10 cellular contexts compared by ENCODE assay signal in genomic region chr15:77507151-77507847, GRCh38.
A peak's percentile ranks its signal among the peaks of the same experiment; 100 is the strongest.
DNase-seq lines count a peak whose midpoint lies in the region; ATAC-seq and TF ChIP-seq lines count a peak whose summit lies in the region.
"Had no signal": no experiment of that assay in that cellular context is flagged by ENCODE, and none has a peak within 500 bp of the region (broad histone marks: within the 10 kb centered on the region; RNA-seq: fewer than 3 reads in every experiment).

No MANE protein-coding gene starts in this region.

- H3K27me3 ChIP-seq in GM23338 (ENCODE audit: insufficient read depth) = no peaks in the 10 kb centered on the region
- no peaks in the 10 kb centered on the region for H3K27me3 ChIP-seq in right cardiac atrium (ENCODE audit: control insufficient read depth, insufficient read depth)

- H3K9me2 ChIP-seq in GM23338 (ENCODE audit: insufficient read depth) = peaks cover 8% of the 10 kb centered on the region; the same call in 1 of the 2 replicates

- H3K36me3 Mint-ChIP-seq in GM23338 (ENCODE audit: low read depth) (no peaks in the 10 kb centered on the region), WTC11 (peaks cover 7% of the 10 kb centered on the region)
- no peaks in the 10 kb centered on the region for H3K36me3 Mint-ChIP-seq in effector memory CD8-positive, alpha-beta T cell (ENCODE audit: insufficient read depth)
- no peaks in the 10 kb centered on the region for H3K36me3 Mint-ChIP-seq in activated CD4-positive, alpha-beta memory T cell treated with anti-CD3 and anti-CD28 coated beads, Interleukin-2, amount 10 ng/mL, durations not matched to agents 7 days and 5 days (ENCODE audit: low read depth)

- H3K4me3 Mint-ChIP-seq in GM23338 (no peak overlapping the region; the same call in 2 of the 3 replicates), WTC11 (no peak overlapping the region)
- H3K4me3 Mint-ChIP-seq in effector memory CD8-positive, alpha-beta T cell = no peak overlapping the region
- H3K4me3 Mint-ChIP-seq in activated CD4-positive, alpha-beta memory T cell treated with anti-CD3 and anti-CD28 coated beads, Interleukin-2, amount 10 ng/mL, durations not matched to agents 7 days and 5 days = no peak overlapping the region
- H3K4me3 Mint-ChIP-seq: activated CD4-positive, alpha-beta T cell treated with anti-CD3 and anti-CD28 coated beads for 36 hours had no signal

- intact Hi-C loops in right cardiac atrium (cut with DNase I) = loop anchor here in 1 of 4 donors (5.0 kb wide), 1 partner anchor 320 kb away; no protein-coding TSS in a partner anchor

- peaks cover 68% of the 10 kb centered on the region for H3K4me1 ChIP-seq in GM23338 (ENCODE audit: insufficient read depth)
- H3K4me1 ChIP-seq in right cardiac atrium (ENCODE audit: control insufficient read depth, insufficient read depth, low read length) = peaks cover 37% of the 10 kb centered on the region

- H3K27ac Mint-ChIP-seq in GM23338 (peak overlapping the region; percentile 51; the same call in 1 of the 2 replicates), WTC11 (peak overlapping the region; percentile 82)
- H3K27ac Mint-ChIP-seq in effector memory CD8-positive, alpha-beta T cell = no peak overlapping the region
- no peak overlapping the region for H3K27ac Mint-ChIP-seq in activated CD4-positive, alpha-beta memory T cell treated with anti-CD3 and anti-CD28 coated beads, Interleukin-2, amount 10 ng/mL, durations not matched to agents 7 days and 5 days
- H3K27ac Mint-ChIP-seq: activated CD4-positive, alpha-beta T cell treated with anti-CD3 and anti-CD28 coated beads for 36 hours had no signal

- no peaks in the 10 kb centered on the region for H3K9me3 ChIP-seq in right cardiac atrium (ENCODE audit: control insufficient read depth, low read length)

- POLR2A ChIA-PET in WTC11 (lab: Charles Lee) = no interaction called here
- POLR2A ChIA-PET in activated CD4-positive, alpha-beta memory T cell treated with anti-CD3 and anti-CD28 coated beads, Interleukin-2, amount 10 ng/mL, durations not matched to agents 7 days and 5 days (lab: Charles Lee) = interaction anchor here (0.6 to 0.7 kb wide), 2 partner anchors 9 to 12 kb away, joined by 4 read pairs; no protein-coding TSS in a partner anchor

- H3K4me3 ChIP-seq in GM23338 = no peak overlapping the region
- H3K4me3 ChIP-seq in right cardiac atrium (ENCODE audit: low read length) = no peak overlapping the region
- no peak overlapping the region for H3K4me3 ChIP-seq in skeletal muscle cell (ENCODE audit: low read depth, low read length)

- no peak overlapping the region for H2AFZ ChIP-seq in GM23338

- CTCF ChIA-PET in WTC11 (lab: Charles Lee) = interaction anchor here (0.6 to 8.6 kb wide), 6 partner anchors 10 to 302 kb away, joined by 3 to 87 read pairs (median 10); no protein-coding TSS in a partner anchor
- CTCF ChIA-PET in activated CD4-positive, alpha-beta memory T cell treated with anti-CD3 and anti-CD28 coated beads, Interleukin-2, amount 10 ng/mL, durations not matched to agents 7 days and 5 days (lab: Charles Lee) = interaction anchor here (0.6 to 2.2 kb wide), 3 partner anchors 10 to 101 kb away, joined by 3 to 10 read pairs (median 5); no protein-coding TSS in a partner anchor

- H3K4me1 Mint-ChIP-seq in GM23338 (peaks cover 75% of the 10 kb centered on the region), WTC11 (peaks cover 93% of the 10 kb centered on the region)
- peaks cover 0 to 4% of the 10 kb centered on the region in 2 donors for H3K4me1 Mint-ChIP-seq in effector memory CD8-positive, alpha-beta T cell (ENCODE audit: low read depth in 2 of 2)
- H3K4me1 Mint-ChIP-seq in activated CD4-positive, alpha-beta memory T cell treated with anti-CD3 and anti-CD28 coated beads, Interleukin-2, amount 10 ng/mL, durations not matched to agents 7 days and 5 days = peaks cover 7% of the 10 kb centered on the region

- TF ChIP-seq CTCF in GM23338 (conservative IDR thresholded peaks at IDR 0.05; ENCODE audit: low read depth in 2 of 2) (no peak), WTC11 (IDR thresholded peaks at IDR 0.05) (no peak), GM10266 (IDR thresholded peaks at IDR 0.05; ENCODE audit: control insufficient read depth, insufficient read depth, low read depth, missing control alignments) (no peak)

- ATAC-seq in GM23338 = no peak
- ATAC-seq in WTC11 = no peak
- peak; percentile 25 to 37 for ATAC-seq in right cardiac atrium
- ATAC-seq in effector memory CD8-positive, alpha-beta T cell (replicated peaks) = no peak
- ATAC-seq: activated CD4-positive, alpha-beta T cell treated with anti-CD3 and anti-CD28 coated beads for 36 hours had no signal

- DNase-seq in GM23338 (ENCODE audit: low spot score) (no peak), WTC11 (ENCODE audit: low spot score) (no peak), right cardiac atrium (peak; percentile 71 to 91 (median 88)), skeletal muscle cell (ENCODE audit: low read depth) (peak; percentile 33), NCI-H748 treated with DMSO at 0.1 percent for 48 hours (lab: John Stamatoyannopoulos, UW) (no peak), GM10266 (ENCODE audit: extremely low spot score) (no peak)
- no peak for DNase-seq in effector memory CD8-positive, alpha-beta T cell
- DNase-seq in activated CD4-positive, alpha-beta memory T cell treated with anti-CD3 and anti-CD28 coated beads, Interleukin-2, amount 10 ng/mL, durations not matched to agents 7 days and 5 days = no peak
- DNase-seq: activated CD4-positive, alpha-beta T cell treated with anti-CD3 and anti-CD28 coated beads for 36 hours; effector CD8-positive, alpha-beta T cell had no signal

- 15% methylated on average over 8 of the region's 8 CpGs for WGBS in right cardiac atrium

- H3K27ac ChIP-seq in GM23338 (ENCODE audit: low read depth) (no peak overlapping the region), right cardiac atrium (ENCODE audit: low read length) (peak overlapping the region; percentile 100)

- H3K4me2 ChIP-seq in GM23338 = no peak overlapping the region

- H3K27me3 Mint-ChIP-seq in GM23338 (ENCODE audit: insufficient read depth, low read depth, poor library complexity) (peaks cover 9% of the 10 kb centered on the region), WTC11 (ENCODE audit: low read depth) (no peaks in the 10 kb centered on the region)
- H3K27me3 Mint-ChIP-seq in effector memory CD8-positive, alpha-beta T cell = no peaks in the 10 kb centered on the region
- no peaks in the 10 kb centered on the region for H3K27me3 Mint-ChIP-seq in activated CD4-positive, alpha-beta memory T cell treated with anti-CD3 and anti-CD28 coated beads, Interleukin-2, amount 10 ng/mL, durations not matched to agents 7 days and 5 days
- H3K27me3 Mint-ChIP-seq: activated CD4-positive, alpha-beta T cell treated with anti-CD3 and anti-CD28 coated beads for 36 hours had no signal

- H3K36me3 ChIP-seq in GM23338 (ENCODE audit: insufficient read depth) = no peaks in the 10 kb centered on the region

- no peaks in the 10 kb centered on the region for H3K9me3 Mint-ChIP-seq in GM23338
- peaks cover 8% of the 10 kb centered on the region for H3K9me3 Mint-ChIP-seq in WTC11
- H3K9me3 Mint-ChIP-seq in effector memory CD8-positive, alpha-beta T cell = no peaks in the 10 kb centered on the region
- H3K9me3 Mint-ChIP-seq in activated CD4-positive, alpha-beta memory T cell treated with anti-CD3 and anti-CD28 coated beads, Interleukin-2, amount 10 ng/mL, durations not matched to agents 7 days and 5 days = no peaks in the 10 kb centered on the region

- no peaks in the 10 kb centered on the region; the same call in 1 of the 2 replicates for H3K79me2 ChIP-seq in GM23338 (replicated peaks; ENCODE audit: insufficient read depth)

- peaks cover 10% of the 10 kb centered on the region for H3F3A ChIP-seq in GM23338 (replicated peaks; ENCODE audit: low read depth)

- H4K20me1 ChIP-seq in GM23338 (replicated peaks; ENCODE audit: insufficient read depth) = no peaks in the 10 kb centered on the region

TF ChIP-seq in WTC11, 78 proteins besides CTCF, POLR2A, EP300 and RAD21 (continues in another document):
- TF ChIP-seq FOXJ3 (CRISPR knock-in tag; IDR thresholded peaks at IDR 0.05; ENCODE audit: borderline replicate concordance) (no peak), GABPB1 (CRISPR knock-in tag; IDR thresholded peaks at IDR 0.05) (no peak), ZSCAN18 (CRISPR knock-in tag; IDR thresholded peaks at IDR 0.05) (no peak), NFATC4 (CRISPR knock-in tag; IDR thresholded peaks at IDR 0.05) (no peak), ZNF396 (CRISPR knock-in tag; IDR thresholded peaks at IDR 0.05; ENCODE audit: borderline replicate concordance) (no peak), RELA (CRISPR knock-in tag; IDR thresholded peaks at IDR 0.05; ENCODE audit: borderline replicate concordance) (no peak), FOXP1 (CRISPR knock-in tag; IDR thresholded peaks at IDR 0.05; ENCODE audit: borderline replicate concordance) (no peak), GTF2I (CRISPR knock-in tag; conservative IDR thresholded peaks at IDR 0.05) (no peak), JAZF1 (CRISPR knock-in tag; IDR thresholded peaks at IDR 0.05) (no peak), E2F5 (CRISPR knock-in tag; IDR thresholded peaks at IDR 0.05) (no peak), EMX1 (CRISPR knock-in tag; IDR thresholded peaks at IDR 0.05) (no peak)

Comparison
In these comparisons a context has a peak if more than half of its experiments do, and no peak if none do; other contexts are left out.
1. ATAC-seq: peak in right cardiac atrium (2 of 2); none in GM23338 (single experiment), WTC11 (single experiment) and effector memory CD8-positive, alpha-beta T cell (single experiment).
2. DNase-seq: peak in right cardiac atrium (3 of 3) and skeletal muscle cell (single experiment); none in GM23338 (single experiment), WTC11 (single experiment), effector memory CD8-positive, alpha-beta T cell (0 of 3), NCI-H748 treated with DMSO at 0.1 percent for 48 hours (single experiment), GM10266 (single experiment) and activated CD4-positive, alpha-beta memory T cell treated with anti-CD3 and anti-CD28 coated beads, Interleukin-2, amount 10 ng/mL, durations not matched to agents 7 days and 5 days (single experiment).
3. H3K27ac Mint-ChIP-seq: peak in GM23338 (single experiment) and WTC11 (single experiment); none in effector memory CD8-positive, alpha-beta T cell (0 of 2) and activated CD4-positive, alpha-beta memory T cell treated with anti-CD3 and anti-CD28 coated beads, Interleukin-2, amount 10 ng/mL, durations not matched to agents 7 days and 5 days (single experiment).